16 cellular contexts compared by ENCODE assay signal in the genomic region with DNA sequence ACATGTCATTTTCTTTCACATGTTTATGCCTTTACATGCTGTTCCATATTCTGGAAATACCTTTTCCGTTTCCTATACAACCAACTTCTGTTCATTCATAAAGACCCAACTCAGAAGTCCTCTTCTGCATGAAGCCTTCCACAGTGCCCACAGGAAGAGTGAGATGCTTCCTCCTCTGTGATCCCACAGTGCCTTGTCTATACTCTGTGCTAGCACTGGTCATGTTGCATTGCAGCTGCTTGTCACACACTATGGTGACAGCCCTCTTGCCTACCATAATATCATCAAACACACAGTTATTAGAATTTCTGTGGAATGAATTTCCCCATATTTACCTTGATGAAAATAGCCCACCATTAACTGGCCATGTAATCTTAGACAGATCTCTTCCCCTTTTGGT. TPM values are rescaled to one million over a fixed set of nuclear protein-coding genes. Genes with fewer than 3 reads are reported as not detected.
DNase-seq lines count a peak whose midpoint lies in the region; ATAC-seq and TF ChIP-seq lines count a peak whose summit lies in the region.
"Had no signal": no experiment of that assay in that cellular context is flagged by ENCODE, and none has a peak within 500 bp of the region (broad histone marks: within the 10 kb centered on the region; RNA-seq: fewer than 3 reads in every experiment).

No MANE protein-coding gene starts in this region.

- H3K4me3 ChIP-seq in breast epithelium (no peak overlapping the region), gastroesophageal sphincter (no peak overlapping the region), rectal smooth muscle tissue (ENCODE audit: low read length) (no peak overlapping the region), urinary bladder (ENCODE audit: low read depth, low read length) (no peak overlapping the region), spleen (no peak overlapping the region), mesenchymal stem cell (ENCODE audit: insufficient read depth in 1 of 2, low read depth in 1 of 2, low read length in 2 of 2) (no peak overlapping the region)

- 92 to 100% methylated on average over 1 of the region's 1 CpG for WGBS in gastroesophageal sphincter (ENCODE audit: low coverage in 1 of 2), 2 donors
- 88% methylated on average over 1 of the region's 1 CpG for WGBS in urinary bladder
- WGBS in spleen, 5 donors, result 80 to 98% (median 90%) methylated on average over 1 of the region's 1 CpG
- WGBS in mesenchymal stem cell, result 97% methylated on average over 1 of the region's 1 CpG

- H3K9ac ChIP-seq in rectal smooth muscle tissue (ENCODE audit: low read length), result no peak overlapping the region
- H3K9ac ChIP-seq in mesenchymal stem cell (ENCODE audit: low read length), result no peak overlapping the region

- no peak overlapping the region for H2AK5ac ChIP-seq in mesenchymal stem cell (ENCODE audit: low read length, severe bottlenecking)

- peaks cover 6% of the 10 kb centered on the region for H3K36me3 Mint-ChIP-seq in MCF 10A (ENCODE audit: insufficient read depth, unreplicated experiment)
- H3K36me3 Mint-ChIP-seq: IgD-negative memory B cell had no signal

- TF ChIP-seq CTCF in breast epithelium (IDR thresholded peaks at IDR 0.05), result no peak
- no peak for TF ChIP-seq CTCF in MCF 10A (IDR thresholded peaks at IDR 0.05; ENCODE audit: unreplicated experiment)
- no peak for TF ChIP-seq CTCF in gastroesophageal sphincter (IDR thresholded peaks at IDR 0.05)
- TF ChIP-seq CTCF in spleen (IDR thresholded peaks at IDR 0.05 in 8 of 11, conservative IDR thresholded peaks at IDR 0.05 in 3 of 11), result no peak

- peaks cover 16% of the 10 kb centered on the region for H3K4me1 Mint-ChIP-seq in MCF 10A (ENCODE audit: insufficient read depth, unreplicated experiment)
- H3K4me1 Mint-ChIP-seq: IgD-negative memory B cell had no signal

- H3K27me3 ChIP-seq in breast epithelium (no peaks in the 10 kb centered on the region), gastroesophageal sphincter (no peaks in the 10 kb centered on the region), rectal smooth muscle tissue (ENCODE audit: control insufficient read depth, insufficient read depth, low read length) (no peaks in the 10 kb centered on the region), spleen (replicated peaks in 1 of 7) (no peaks in the 10 kb centered on the region), mesenchymal stem cell (ENCODE audit: control insufficient read depth in 1 of 2, insufficient read depth in 1 of 2, low read length in 2 of 2) (no peaks in the 10 kb centered on the region)

- no peak overlapping the region for H3K4me2 ChIP-seq in mesenchymal stem cell (ENCODE audit: low read length, poor library complexity, severe bottlenecking)

- no peak for ATAC-seq in gastroesophageal sphincter

- no peak overlapping the region for H3K4ac ChIP-seq in mesenchymal stem cell (ENCODE audit: low read depth in 1 of 2, low read length in 2 of 2)

- H3K14ac ChIP-seq in mesenchymal stem cell (ENCODE audit: low read length in 2 of 2), result no peak overlapping the region

- H2BK12ac ChIP-seq in mesenchymal stem cell (ENCODE audit: low read length in 2 of 2), result no peak overlapping the region

- BruUV-seq in MCF 10A (replicated peaks; lab: Mats Ljungman, UMichigan), result no TSS peak

- CTCF ChIA-PET in MCF 10A (lab: Yijun Ruan, JAX), result no interaction called here

- no peaks in the 10 kb centered on the region for H3K36me3 ChIP-seq in breast epithelium
- peaks cover 0 to 4% of the 10 kb centered on the region in 2 donors for H3K36me3 ChIP-seq in gastroesophageal sphincter
- H3K36me3 ChIP-seq in rectal smooth muscle tissue (ENCODE audit: control insufficient read depth, insufficient read depth, low read length), result no peaks in the 10 kb centered on the region
- no peaks in the 10 kb centered on the region for H3K36me3 ChIP-seq in urinary bladder (ENCODE audit: insufficient read depth)
- H3K36me3 ChIP-seq in spleen, result no peaks in the 10 kb centered on the region
- peaks cover 0 to 8% of the 10 kb centered on the region in 2 experiments for H3K36me3 ChIP-seq in mesenchymal stem cell (ENCODE audit: control insufficient read depth in 1 of 2, insufficient read depth in 2 of 2, low read depth in 1 of 2, low read length in 2 of 2)

- TF ChIP-seq POLR2A in breast epithelium (IDR thresholded peaks at IDR 0.05) (no peak), gastroesophageal sphincter (IDR thresholded peaks at IDR 0.05) (no peak), spleen (IDR thresholded peaks at IDR 0.05) (no peak)

- intact Hi-C loops in breast epithelium (cut with DNase I; ENCODE audit: low total_unique reads) (no loop called here), MCF 10A (cut with micrococcal nuclease) (no loop called here), spleen (cut with DNase I; ENCODE audit: low total_unique reads) (no loop called here)

- no peak overlapping the region for H3K18ac ChIP-seq in mesenchymal stem cell (ENCODE audit: low read depth in 1 of 2, low read length in 2 of 2)

- no peak for TF ChIP-seq EP300 in gastroesophageal sphincter (IDR thresholded peaks at IDR 0.05)

- H4K91ac ChIP-seq in mesenchymal stem cell (ENCODE audit: low read length), result no peak overlapping the region

- H2BK5ac ChIP-seq in mesenchymal stem cell (ENCODE audit: low read depth, low read length, poor library complexity, severe bottlenecking), result no peak overlapping the region

- H3K9me3 ChIP-seq in breast epithelium (no peaks in the 10 kb centered on the region), gastroesophageal sphincter (no peaks in the 10 kb centered on the region), spleen (no peaks in the 10 kb centered on the region), mesenchymal stem cell (ENCODE audit: control insufficient read depth, low read length) (no peaks in the 10 kb centered on the region)
- H3K9me3 ChIP-seq: Caco-2 had no signal

- no peak overlapping the region for H3K27ac Mint-ChIP-seq in MCF 10A (ENCODE audit: low read depth, unreplicated experiment)
- H3K27ac Mint-ChIP-seq: CD4-positive, alpha-beta T cell; IgD-negative memory B cell had no signal

- peaks cover 10% of the 10 kb centered on the region for H3K79me1 ChIP-seq in mesenchymal stem cell (replicated peaks; ENCODE audit: low read length, poor library complexity, severe bottlenecking)

- peaks cover 0 to 5% of the 10 kb centered on the region in 2 donors for H3K4me1 ChIP-seq in breast epithelium
- H3K4me1 ChIP-seq in gastroesophageal sphincter, result peaks cover 41 to 100% (median 58%) of the 10 kb centered on the region in 3 donors
- H3K4me1 ChIP-seq in rectal smooth muscle tissue (ENCODE audit: control insufficient read depth, insufficient read depth, low read length), result peaks cover 56% of the 10 kb centered on the region
- H3K4me1 ChIP-seq in urinary bladder (ENCODE audit: insufficient read depth), result peaks cover 4% of the 10 kb centered on the region
- peaks cover 0 to 10% (median 0%) of the 10 kb centered on the region in 6 donors for H3K4me1 ChIP-seq in spleen
- H3K4me1 ChIP-seq in mesenchymal stem cell (ENCODE audit: control insufficient read depth, insufficient read depth, low read depth, low read length), result peaks cover 12% of the 10 kb centered on the region
- H3K4me1 ChIP-seq: Caco-2 had no signal

- H3K4me3 Mint-ChIP-seq in MCF 10A (ENCODE audit: unreplicated experiment), result no peak overlapping the region
- H3K4me3 Mint-ChIP-seq: CD4-positive, alpha-beta T cell; IgD-negative memory B cell had no signal

- no peak overlapping the region for H3K23ac ChIP-seq in mesenchymal stem cell (ENCODE audit: low read length in 2 of 2)

- H4K8ac ChIP-seq in mesenchymal stem cell (ENCODE audit: low read length), result no peak overlapping the region

- H2BK120ac ChIP-seq in mesenchymal stem cell (ENCODE audit: low read depth, low read length), result no peak overlapping the region

- peak overlapping the region; percentile 6 to 72 for H3K27ac ChIP-seq in breast epithelium
- peak overlapping the region; percentile 86 to 99 (median 93) for H3K27ac ChIP-seq in gastroesophageal sphincter
- peak overlapping the region; percentile 86 for H3K27ac ChIP-seq in rectal smooth muscle tissue (ENCODE audit: low read depth, low read length)
- peak overlapping the region; percentile 19 for H3K27ac ChIP-seq in urinary bladder (ENCODE audit: low read depth)
- no peak overlapping the region for H3K27ac ChIP-seq in spleen
- H3K27ac ChIP-seq in mesenchymal stem cell (ENCODE audit: low read length, poor library complexity, severe bottlenecking), result no peak overlapping the region
- H3K27ac ChIP-seq: HL-60 had no signal

- DNase-seq in breast epithelium (ENCODE audit: low spot score in 2 of 2) (no peak), MCF 10A (ENCODE audit: unreplicated experiment) (no peak), Kasumi-1 (lab: John Stamatoyannopoulos, UW) (no peak), spleen (no peak), mesenchymal stem cell (no peak)
- DNase-seq: Caco-2; CD4-positive, alpha-beta T cell; GDM1; NCI-H2081 treated with DMSO at 0.1 percent for 48 hours; NCI-H748 treated with DMSO at 0.1 percent for 48 hours; SHP77 had no signal

- POLR2A ChIA-PET in MCF 10A (lab: Yijun Ruan, JAX), result interaction anchor here (2.1 kb wide), 1 partner anchor 11 kb away, joined by 5 read pairs; no protein-coding TSS in a partner anchor

- H3K9me3 Mint-ChIP-seq in MCF 10A (ENCODE audit: unreplicated experiment), result no peaks in the 10 kb centered on the region
- H3K9me3 Mint-ChIP-seq: CD4-positive, alpha-beta T cell had no signal

- H3K27me3 Mint-ChIP-seq in MCF 10A (ENCODE audit: insufficient read depth, unreplicated experiment), result no peaks in the 10 kb centered on the region

- H2BK15ac ChIP-seq in mesenchymal stem cell (ENCODE audit: low read depth, poor library complexity, severe bottlenecking), result no peak overlapping the region

- no peak overlapping the region for H2AFZ ChIP-seq in mesenchymal stem cell (ENCODE audit: low read depth, low read length)

RNA-seq across cellular contexts. Expression of a gene that starts 8.9 kb away (rescaled TPM):
- 100 to 1,000 TPM in 1 of 3 donors, 10 to 100 TPM in 2; 50.5 to 109 (median 60.4) TPM for total RNA-seq in breast epithelium
- 26.5 and 36.7 TPM in 2 replicates for total RNA-seq in MCF 10A (2022)
- 100 to 1,000 TPM; 167 to 245 (median 240) TPM for total RNA-seq in gastroesophageal sphincter
- total RNA-seq in urinary bladder, result 69.8 TPM
- polyA plus RNA-seq in urinary bladder, result 128 TPM
- 10 to 100 TPM; 14.6 to 56.6 (median 26.9) TPM for total RNA-seq in spleen
- polyA plus RNA-seq in spleen, result 1 to 10 TPM; 3.8 to 5.8 (median 4.5) TPM
- 109 TPM for polyA plus RNA-seq in mesenchymal stem cell (2013, experiment 1 of 2)
- polyA plus RNA-seq in mesenchymal stem cell (2013, experiment 2 of 2), result 110 TPM
- polyA plus RNA-seq: IgD-negative memory B cell had no signal

Comparison
In these comparisons a context has a peak if more than half of its experiments do, and no peak if none do; other contexts are left out.
1. H3K27ac ChIP-seq: peak in breast epithelium (2 of 2), gastroesophageal sphincter (4 of 4), rectal smooth muscle tissue (single experiment) and urinary bladder (single experiment); none in spleen (0 of 8) and mesenchymal stem cell (single experiment).